35 cellular contexts compared by ENCODE assay signal in genomic region chr1:43960798-43961197, GRCh38. TPM values are rescaled to one million over a fixed set of nuclear protein-coding genes. Genes with fewer than 3 reads are reported as not detected.
"Had no signal": no experiment of that assay in that cellular context is flagged by ENCODE, and none has a peak within 500 bp of the region (broad histone marks: within the 10 kb centered on the region; RNA-seq: fewer than 3 reads in every experiment).

No MANE protein-coding gene starts in this region.

- H3K4me3 Mint-ChIP-seq: activated B cell treated with CpG ODN at 0.5 μM for 24 hours; activated CD4-positive, alpha-beta memory T cell treated with anti-CD3 and anti-CD28 coated beads for 36 hours; activated CD8-positive, alpha-beta memory T cell treated with anti-CD3 and anti-CD28 coated beads, Interleukin-2, amount 10 ng/mL, durations not matched to agents 7 days and 5 days; activated CD8-positive, alpha-beta T cell treated with anti-CD3 and anti-CD28 coated beads, Interleukin-2, amount 10 ng/mL, durations not matched to agents 7 days and 5 days; activated naive CD4-positive, alpha-beta T cell treated with anti-CD3 and anti-CD28 coated beads, Interleukin-2, amount 10 ng/mL, durations not matched to agents 7 days and 5 days; activated naive CD8-positive, alpha-beta T cell treated with anti-CD3 and anti-CD28 coated beads, Interleukin-2, amount 10 ng/mL, durations not matched to agents 7 days and 5 days; activated T-helper 1 cell treated with anti-CD3 and anti-CD28 coated beads, Interleukin-12 subunit alpha, Interleukin-12 subunit beta, Interleukin-2, Interleukin-4 antibody, amounts not matched to agents 30 ng/mL and 10 ng/mL and 1 ng/mL, durations not matched to agents 14 hours and 24 hours and 36 hours; dendritic cell treated with granulocyte-macrophage colony-stimulating factor and Interleukin-4, amounts not matched to agents 40 ng/mL and 50 ng/mL, for 4 days; effector memory CD8-positive, alpha-beta T cell; T-helper 17 cell; T-helper 2 cell treated with Interferon-gamma antibody and Interleukin-4, amounts not matched to agents 5 μg/mL and 100 μg/mL, for 36 hours had no signal

- H3K4me1 Mint-ChIP-seq: activated B cell treated with CpG ODN at 0.5 μM for 24 hours; activated naive CD4-positive, alpha-beta T cell treated with anti-CD3 and anti-CD28 coated beads, Interleukin-2, amount 10 ng/mL, durations not matched to agents 7 days and 5 days had no signal

- DNase-seq: activated B cell treated with CpG ODN at 0.5 μM for 24 hours; activated CD4-positive, alpha-beta memory T cell treated with anti-CD3 and anti-CD28 coated beads for 36 hours; activated CD4-positive, alpha-beta T cell treated with anti-CD3 and anti-CD28 coated beads for 48 hours; activated CD4-positive, alpha-beta T cell treated with anti-CD3 and anti-CD28 coated beads, Interleukin-2, amount 50 U/mL, for 1 hour; activated CD8-positive, alpha-beta memory T cell treated with anti-CD3 and anti-CD28 coated beads, Interleukin-2, amount 10 ng/mL, durations not matched to agents 7 days and 5 days; activated CD8-positive, alpha-beta memory T cell treated with anti-CD3 and anti-CD28 coated beads, Interleukin-2, amount 50 U/mL, for 4 hours; activated CD8-positive, alpha-beta T cell treated with anti-CD3 and anti-CD28 coated beads, Interleukin-2, amount 10 ng/mL, durations not matched to agents 7 days and 5 days; activated effector memory CD4-positive, alpha-beta T cell treated with anti-CD3 and anti-CD28 coated beads, Interleukin-2, amount 50 U/mL, for 16 hours; activated naive CD4-positive, alpha-beta T cell; activated naive CD4-positive, alpha-beta T cell treated with anti-CD3 and anti-CD28 coated beads, Interleukin-2, amount 10 ng/mL, durations not matched to agents 7 days and 5 days; activated naive CD8-positive, alpha-beta T cell treated with anti-CD3 and anti-CD28 coated beads, Interleukin-2, amount 10 ng/mL, durations not matched to agents 7 days and 5 days; activated T-cell treated with anti-CD3 and anti-CD28 coated beads, Interleukin-2, amount 50 U/mL, for 1 hour; activated T-cell treated with anti-CD3 and anti-CD28 coated beads, Interleukin-2, amount 50 U/mL, for 48 hours; anterior cingulate cortex; brain microvascular endothelial cell; effector CD4-positive, alpha-beta T cell; effector memory CD8-positive, alpha-beta T cell; esophagus squamous epithelium; foreskin melanocyte; T-helper 1 cell; T-helper 17 cell; T1000; WERI-Rb-1 had no signal

- FAIRE-seq: astrocyte, bronchial epithelial cell, endothelial cell of umbilical vein had no signal

- H3K4me3 ChIP-seq: coronary artery, esophagus squamous epithelium, gastroesophageal sphincter had no signal

- H3K27ac Mint-ChIP-seq: activated B cell treated with CpG ODN at 0.5 μM for 24 hours; activated CD4-positive, alpha-beta memory T cell treated with anti-CD3 and anti-CD28 coated beads for 36 hours; activated CD8-positive, alpha-beta memory T cell treated with anti-CD3 and anti-CD28 coated beads, Interleukin-2, amount 10 ng/mL, durations not matched to agents 7 days and 5 days; activated CD8-positive, alpha-beta T cell treated with anti-CD3 and anti-CD28 coated beads, Interleukin-2, amount 10 ng/mL, durations not matched to agents 7 days and 5 days; activated T-helper 1 cell treated with anti-CD3 and anti-CD28 coated beads, Interleukin-12 subunit alpha, Interleukin-12 subunit beta, Interleukin-2, Interleukin-4 antibody, amounts not matched to agents 30 ng/mL and 10 ng/mL and 1 ng/mL, durations not matched to agents 14 hours and 24 hours and 36 hours; activated T-helper 2 cell treated with anti-CD3 and anti-CD28 coated beads, Interferon-gamma antibody, Interleukin-2, Interleukin-4, amounts not matched to agents 10 μg/mL and 5 μg/mL and 100 μg/mL, durations not matched to agents 14 hours and 24 hours and 36 hours; dendritic cell treated with granulocyte-macrophage colony-stimulating factor and Interleukin-4, amounts not matched to agents 40 ng/mL and 50 ng/mL, for 4 days; effector memory CD8-positive, alpha-beta T cell; T-helper 17 cell; T-helper 2 cell treated with Interferon-gamma antibody and Interleukin-4, amounts not matched to agents 5 μg/mL and 100 μg/mL, for 36 hours had no signal

- ATAC-seq: activated CD4-positive, CD25-positive, alpha-beta regulatory T cell treated with anti-CD3 and anti-CD28 coated beads, Interleukin-2, amount 50 U/mL, for 24 hours; activated CD8-positive, alpha-beta memory T cell treated with anti-CD3 and anti-CD28 coated beads, Interleukin-2, amount 10 ng/mL, durations not matched to agents 7 days and 5 days; activated CD8-positive, alpha-beta T cell treated with anti-CD3 and anti-CD28 coated beads, Interleukin-2, amount 10 ng/mL, durations not matched to agents 7 days and 5 days; activated naive CD4-positive, alpha-beta T cell treated with anti-CD3 and anti-CD28 coated beads, Interleukin-2, amount 50 U/mL, for 72 hours; effector memory CD8-positive, alpha-beta T cell; gastroesophageal sphincter; T-helper 17 cell had no signal

- H3K36me3 Mint-ChIP-seq: activated CD8-positive, alpha-beta memory T cell treated with anti-CD3 and anti-CD28 coated beads, Interleukin-2, amount 10 ng/mL, durations not matched to agents 7 days and 5 days had no signal

- H3K27ac ChIP-seq: brain microvascular endothelial cell, coronary artery, epithelial cell of prostate, esophagus squamous epithelium, gastroesophageal sphincter, WERI-Rb-1 had no signal

- H3K27me3 ChIP-seq: brain microvascular endothelial cell, esophagus squamous epithelium, gastroesophageal sphincter had no signal

- H3K9me3 Mint-ChIP-seq: activated B cell treated with CpG ODN at 0.5 μM for 24 hours; activated CD4-positive, alpha-beta memory T cell treated with anti-CD3 and anti-CD28 coated beads for 36 hours; activated naive CD4-positive, alpha-beta T cell treated with anti-CD3 and anti-CD28 coated beads, Interleukin-2, amount 10 ng/mL, durations not matched to agents 7 days and 5 days; activated naive CD4-positive, alpha-beta T cell treated with anti-CD3 and anti-CD28 coated beads, Interleukin-2, amount 50 U/mL, for 72 hours; activated naive CD8-positive, alpha-beta T cell treated with anti-CD3 and anti-CD28 coated beads, Interleukin-2, amount 10 ng/mL, durations not matched to agents 7 days and 5 days; activated T-helper 1 cell treated with anti-CD3 and anti-CD28 coated beads, Interleukin-12 subunit alpha, Interleukin-12 subunit beta, Interleukin-2, Interleukin-4 antibody, amounts not matched to agents 30 ng/mL and 10 ng/mL and 1 ng/mL, durations not matched to agents 14 hours and 24 hours and 36 hours; activated T-helper 2 cell treated with anti-CD3 and anti-CD28 coated beads, Interferon-gamma antibody, Interleukin-2, Interleukin-4, amounts not matched to agents 10 μg/mL and 5 μg/mL and 100 μg/mL, durations not matched to agents 14 hours and 24 hours and 36 hours; dendritic cell treated with granulocyte-macrophage colony-stimulating factor and Interleukin-4, amounts not matched to agents 40 ng/mL and 50 ng/mL, for 4 days; effector memory CD8-positive, alpha-beta T cell; T-helper 2 cell treated with Interferon-gamma antibody and Interleukin-4, amounts not matched to agents 5 μg/mL and 100 μg/mL, for 36 hours had no signal

RNA-seq across cellular contexts. Expression of gene ARTN, which starts 27.2 kb away (rescaled TPM):
- total RNA-seq: activated CD4-positive, alpha-beta memory T cell treated with anti-CD3 and anti-CD28 coated beads for 36 hours; activated CD8-positive, alpha-beta memory T cell treated with anti-CD3 and anti-CD28 coated beads, Interleukin-2, amount 10 ng/mL, durations not matched to agents 7 days and 5 days had no signal
